14 cellular contexts compared by ENCODE assay signal in genomic region chr11:117456027-117456720, GRCh38.
DNase-seq lines count a peak whose midpoint lies in the region; ATAC-seq, FAIRE-seq and TF ChIP-seq lines count a peak whose summit lies in the region.
"Had no signal": no experiment of that assay in that cellular context is flagged by ENCODE, and none has a peak within 500 bp of the region (broad histone marks: within the 10 kb centered on the region; RNA-seq: fewer than 3 reads in every experiment).

No MANE protein-coding gene starts in this region.

- DNase-seq in activated CD4-positive, alpha-beta T cell treated with anti-CD3 and anti-CD28 coated beads for 36 hours = peak; percentile 72
- DNase-seq in activated CD4-positive, alpha-beta T cell treated with anti-CD3 and anti-CD28 coated beads, Interleukin-2, amount 50 U/mL, for 4 hours = no peak
- DNase-seq in stimulated activated CD4-positive, alpha-beta T cell treated with anti-CD3 and anti-CD28 coated beads, Interleukin-4, amount 100 ng/mL, for 1 hour = peak; percentile 7
- DNase-seq in effector CD4-positive, alpha-beta T cell = no peak
- DNase-seq in pancreas = no peak
- DNase-seq in dedifferentiated amniotic fluid mesenchymal stem cell (ENCODE audit: extremely low spot score) = no peak
- DNase-seq: activated CD8-positive, alpha-beta memory T cell treated with anti-CD3 and anti-CD28 coated beads, Interleukin-2, amount 50 U/mL, for 48 hours; GOT3 had no signal

- no peak for FAIRE-seq in pancreas (lab: Jason Lieb, UNC)
- FAIRE-seq: A549 had no signal

- no peak overlapping the region for H3K4me3 Mint-ChIP-seq in activated CD4-positive, alpha-beta T cell treated with anti-CD3 and anti-CD28 coated beads for 36 hours

- H3K27me3 Mint-ChIP-seq in activated CD4-positive, alpha-beta T cell treated with anti-CD3 and anti-CD28 coated beads for 36 hours = peaks cover 8% of the 10 kb centered on the region

- H3K36me3 ChIP-seq in pancreas = no peaks in the 10 kb centered on the region

- H3K9me3 Mint-ChIP-seq in activated CD4-positive, alpha-beta T cell treated with anti-CD3 and anti-CD28 coated beads for 36 hours (ENCODE audit: low read depth) = peaks cover 14% of the 10 kb centered on the region

- POLR2A ChIA-PET in activated CD4-positive, alpha-beta T cell treated with anti-CD3 and anti-CD28 coated beads for 36 hours (lab: Charles Lee) = interaction anchor here (0.7 kb wide), 1 partner anchor 1167 kb away, joined by 3 read pairs; no protein-coding TSS in a partner anchor

- peaks cover 2% of the 10 kb centered on the region for H3K36me3 Mint-ChIP-seq in activated CD4-positive, alpha-beta T cell treated with anti-CD3 and anti-CD28 coated beads for 36 hours (ENCODE audit: low read depth)

- H3K4me1 Mint-ChIP-seq in activated CD4-positive, alpha-beta T cell treated with anti-CD3 and anti-CD28 coated beads for 36 hours = peaks cover 17% of the 10 kb centered on the region

- WGBS in pancreas, 2 donors = 92% methylated on average over 7 of the region's 7 CpGs

- no peaks in the 10 kb centered on the region for H3K9me3 ChIP-seq in pancreas

- H3K27ac Mint-ChIP-seq in activated CD4-positive, alpha-beta T cell treated with anti-CD3 and anti-CD28 coated beads for 36 hours = peak overlapping the region; percentile 26

- no peak overlapping the region for H3K4me3 ChIP-seq in pancreas
- H3K4me3 ChIP-seq: A549, gastroesophageal sphincter, lung had no signal

- H3K27ac ChIP-seq in pancreas = no peak overlapping the region
- H3K27ac ChIP-seq: A549, gastroesophageal sphincter, KMS-11 had no signal

- no peak for TF ChIP-seq CTCF in pancreas (IDR thresholded peaks at IDR 0.05)

- peaks cover 12 to 14% (median 13%) of the 10 kb centered on the region in 3 donors for H3K4me1 ChIP-seq in pancreas
- H3K4me1 ChIP-seq: A549, gastroesophageal sphincter had no signal

- H3K27me3 ChIP-seq in pancreas = no peaks in the 10 kb centered on the region
- H3K27me3 ChIP-seq: gastroesophageal sphincter had no signal

- intact Hi-C loops in activated CD4-positive, alpha-beta T cell treated with anti-CD3 and anti-CD28 coated beads for 36 hours (cut with DNase I, micrococcal nuclease) = loop anchor here in 1 of 2 experiments (5.0 kb wide), 1 partner anchor 491 kb away; no protein-coding TSS in a partner anchor
- intact Hi-C loops in pancreas (cut with DNase I) = no loop called here

- peak; percentile 91 for ATAC-seq in activated CD4-positive, alpha-beta T cell treated with anti-CD3 and anti-CD28 coated beads for 36 hours
- peak; percentile 67 for ATAC-seq in GM21390 (IDR thresholded peaks at IDR 0.05; ENCODE audit: unreplicated experiment)
- peak; percentile 69 for ATAC-seq in HG03342 (IDR thresholded peaks at IDR 0.05; ENCODE audit: unreplicated experiment)
- ATAC-seq in pancreas = no peak
- ATAC-seq: A549, gastroesophageal sphincter had no signal

- CTCF ChIA-PET in activated CD4-positive, alpha-beta T cell treated with anti-CD3 and anti-CD28 coated beads for 36 hours (lab: Charles Lee) = interaction anchor here (0.6 to 1.4 kb wide), 3 partner anchors 13 to 30 kb away, joined by 3 to 6 read pairs (median 3); no protein-coding TSS in a partner anchor

Comparison
In these comparisons a context has a peak if more than half of its experiments do, and no peak if none do; other contexts are left out.
1. DNase-seq: peak in activated CD4-positive, alpha-beta T cell treated with anti-CD3 and anti-CD28 coated beads for 36 hours (single experiment) and stimulated activated CD4-positive, alpha-beta T cell treated with anti-CD3 and anti-CD28 coated beads, Interleukin-4, amount 100 ng/mL, for 1 hour (single experiment); none in activated CD4-positive, alpha-beta T cell treated with anti-CD3 and anti-CD28 coated beads, Interleukin-2, amount 50 U/mL, for 4 hours (0 of 2), effector CD4-positive, alpha-beta T cell (single experiment), pancreas (0 of 6) and dedifferentiated amniotic fluid mesenchymal stem cell (single experiment).
2. ATAC-seq: peak in activated CD4-positive, alpha-beta T cell treated with anti-CD3 and anti-CD28 coated beads for 36 hours (single experiment), GM21390 (single experiment) and HG03342 (single experiment); none in pancreas (0 of 4).